ENCODE assay signal across 8 cellular contexts in the genomic region with DNA sequence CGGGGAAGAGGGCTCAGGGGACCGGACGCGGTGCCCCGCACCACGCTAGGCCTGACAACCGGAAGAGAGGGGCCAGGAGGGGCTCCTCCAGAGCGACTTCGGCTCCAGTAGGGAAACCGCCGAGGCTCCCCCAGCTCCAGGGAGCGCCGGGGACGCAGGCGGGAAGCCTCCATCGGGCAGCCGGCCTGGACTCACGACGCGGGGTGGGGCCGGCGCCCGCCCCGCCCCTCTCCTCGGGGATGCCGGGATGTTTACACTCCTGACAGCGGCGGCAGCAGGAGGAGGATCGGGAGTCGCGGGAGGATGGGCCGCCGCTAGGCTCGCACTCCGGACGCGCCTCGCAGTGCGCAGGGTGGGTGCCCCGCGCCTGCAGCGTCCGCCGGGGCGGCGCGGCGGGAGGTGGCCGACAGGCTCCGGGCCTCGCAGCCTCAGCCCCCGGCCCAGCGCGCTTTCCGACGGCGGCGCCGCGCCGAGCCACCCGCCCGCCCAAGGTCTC. TPM values are rescaled to one million over a fixed set of nuclear protein-coding genes. Genes with fewer than 3 reads are reported as not detected.
DNase-seq lines count a peak whose midpoint lies in the region; ATAC-seq and TF ChIP-seq lines count a peak whose summit lies in the region.

A gene (plus strand): TSS at position 254 of the 496 bp plus-strand sequence. CDS start 75,583 bp downstream, outside the sequence.

- no peaks in the 10 kb centered on the region for H3K36me3 Mint-ChIP-seq in GM23338 (ENCODE audit: low read depth)
- H3K36me3 Mint-ChIP-seq in natural killer cell, result no peaks in the 10 kb centered on the region

- no peaks in the 10 kb centered on the region for H3K36me3 ChIP-seq in GM23338 (ENCODE audit: insufficient read depth)

- intact Hi-C loops in natural killer cell (cut with micrococcal nuclease), result loop anchor here (1.0 to 10.0 kb wide), 5 partner anchors 68 to 632 kb away; a partner anchor contains a TSS

- DNase-seq in ELF-1 (ENCODE audit: low read depth, low spot score) (peak; percentile 83), GM23338 (ENCODE audit: low spot score) (peak; percentile 76), Kasumi-1 (lab: John Stamatoyannopoulos, UW) (peak; percentile 69 to 72), RPMI7951 (ENCODE audit: low read depth) (peak; percentile 85), activated gamma-delta T cell (lab: John Stamatoyannopoulos, UW) (peak; percentile 53), fibroblast of the aortic adventitia (ENCODE audit: low read depth) (peak; percentile 75), natural killer cell (peak; percentile 61)

- H3K9me2 ChIP-seq in GM23338 (ENCODE audit: insufficient read depth), result no peaks in the 10 kb centered on the region

- H3K9me3 Mint-ChIP-seq in GM23338 (no peaks in the 10 kb centered on the region; the same call in 2 of the 3 replicates), natural killer cell (no peaks in the 10 kb centered on the region)

- H3K4me3 ChIP-seq in GM23338 (peak within 1 kb of the TSS; percentile 84), fibroblast of the aortic adventitia (ENCODE audit: low read depth, low read length) (peak within 1 kb of the TSS; percentile 72)

- H2AFZ ChIP-seq in GM23338, result peak within 1 kb of the TSS; percentile 95

- peaks cover 32% of the 10 kb centered on the region for H3K79me2 ChIP-seq in GM23338 (replicated peaks; ENCODE audit: insufficient read depth)

- ATAC-seq in GM23338 (peak; percentile 63), natural killer cell (peak; percentile 23 to 56 (median 49))

- H3K27ac Mint-ChIP-seq in GM23338, result peak within 1 kb of the TSS; percentile 91
- H3K27ac Mint-ChIP-seq in natural killer cell, result peak within 1 kb of the TSS; percentile 96 to 99

- no peaks in the 10 kb centered on the region for H4K20me1 ChIP-seq in GM23338 (replicated peaks; ENCODE audit: insufficient read depth)

- no peaks in the 10 kb centered on the region for H3K27me3 ChIP-seq in GM23338 (ENCODE audit: insufficient read depth)

- H3K4me2 ChIP-seq in GM23338, result peak within 1 kb of the TSS; percentile 79

- peaks cover 22% of the 10 kb centered on the region for H3K4me1 ChIP-seq in GM23338 (ENCODE audit: insufficient read depth)

- H3K27me3 Mint-ChIP-seq in GM23338 (ENCODE audit: insufficient read depth, low read depth, poor library complexity) (peaks cover 1% of the 10 kb centered on the region), natural killer cell (ENCODE audit: low read depth in 2 of 2) (no peaks in the 10 kb centered on the region)

- H3K4me3 Mint-ChIP-seq in GM23338 (peak within 1 kb of the TSS; percentile 89), natural killer cell (peak within 1 kb of the TSS; percentile 99)

- H3K27ac ChIP-seq in GM23338 (ENCODE audit: low read depth) (peak within 1 kb of the TSS; percentile 92), temporal lobe (ENCODE audit: low read depth, low read length) (peak within 1 kb of the TSS; percentile 87)

- H3K4me1 Mint-ChIP-seq in GM23338 (peaks cover 26% of the 10 kb centered on the region), natural killer cell (peaks cover 34 to 49% of the 10 kb centered on the region in 2 donors)

- TF ChIP-seq CTCF in GM23338 (conservative IDR thresholded peaks at IDR 0.05; ENCODE audit: low read depth in 2 of 2) (no peak), fibroblast of the aortic adventitia (IDR thresholded peaks at IDR 0.05; ENCODE audit: insufficient read depth, low read length) (no peak), natural killer cell (IDR thresholded peaks at IDR 0.05) (no peak)

- H3F3A ChIP-seq in GM23338 (replicated peaks; ENCODE audit: low read depth), result no peaks in the 10 kb centered on the region

TF ChIP-seq in GM23338, 12 proteins besides CTCF, POLR2A, EP300 and RAD21:
- TF ChIP-seq POLR2AphosphoS5 (IDR thresholded peaks at IDR 0.05; ENCODE audit: low read depth) (peak; percentile 75), NANOG (IDR thresholded peaks at IDR 0.05; ENCODE audit: borderline replicate concordance) (no peak)

RNA-seq across cellular contexts. Expression of the gene that starts here (rescaled TPM):
- total RNA-seq in GM23338 (2014; rRNA removed; shearing (Covaris generic)), result 15.3 and 18.6 TPM in 2 replicates
- 3.2 and 4.8 TPM in 2 replicates for polyA plus RNA-seq in GM23338 (2016; fragmentation: Nextera tagmentation; extraction: Ambion mirVana)
- total RNA-seq in RPMI7951 (2014; rRNA removed; shearing (Covaris generic)), result 64.5 and 83.1 TPM in 2 replicates
- total RNA-seq in fibroblast of the aortic adventitia (ENCODE audit: low replicate concordance), result 119 and 187 TPM in 2 replicates
- total RNA-seq in natural killer cell, result 10 to 100 TPM; 34.1 to 57.5 (median 42.1) TPM
- total RNA-seq in temporal lobe, result 12.8 TPM

Comparison
In these comparisons a context has a peak if more than half of its experiments do, and no peak if none do; other contexts are left out.
1. Peak in every context shown above with its lines: DNase-seq, ATAC-seq, H3K4me3 ChIP-seq and H3K27ac ChIP-seq.